In the genomic region with DNA sequence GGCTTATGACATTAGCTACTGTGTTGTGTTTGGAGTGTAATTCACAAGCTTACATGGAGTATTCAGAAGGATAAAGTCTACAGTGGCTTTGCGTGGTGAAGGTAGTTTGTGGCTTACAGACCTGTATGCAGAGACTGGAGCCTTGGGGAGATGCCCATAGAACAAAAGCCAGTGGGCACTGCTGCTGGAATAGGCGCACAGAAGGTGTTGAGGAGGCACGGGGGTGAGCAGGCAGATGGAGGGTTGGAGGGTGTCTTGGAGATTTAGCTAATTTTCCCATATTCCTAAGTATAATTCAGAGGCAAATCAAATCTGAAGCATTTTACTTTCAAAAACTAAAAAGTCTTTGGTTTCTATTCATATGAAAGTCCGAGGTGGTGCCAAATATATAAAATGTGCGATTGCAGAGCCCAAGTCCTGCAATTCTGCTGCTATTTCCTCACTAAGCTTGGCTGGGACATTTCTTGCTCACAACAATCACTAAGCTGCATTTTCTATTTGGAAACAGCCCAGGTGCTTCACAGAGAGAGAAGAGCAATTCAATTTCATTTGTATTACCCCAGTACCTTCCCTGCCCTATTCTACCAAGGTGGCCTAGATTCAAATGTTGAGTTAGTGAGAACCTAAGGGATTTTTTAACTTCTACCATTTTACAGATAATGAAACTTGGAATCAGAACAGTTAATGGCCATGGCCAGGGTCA, we compare ENCODE assay signal across 26 cellular contexts.
"Had no signal": no experiment of that assay in that cellular context is flagged by ENCODE, and none has a peak within 500 bp of the region (broad histone marks: within the 10 kb centered on the region; RNA-seq: fewer than 3 reads in every experiment).

No MANE protein-coding gene starts in this region.

- H3K9me3 Mint-ChIP-seq: activated B cell treated with CpG ODN at 0.5 μM for 24 hours; activated naive CD4-positive, alpha-beta T cell treated with anti-CD3 and anti-CD28 coated beads, Interleukin-2, amount 50 U/mL, for 72 hours; effector memory CD8-positive, alpha-beta T cell had no signal

- H3K27ac Mint-ChIP-seq: activated B cell treated with CpG ODN at 0.5 μM for 24 hours; activated CD4-positive, alpha-beta T cell treated with anti-CD3 and anti-CD28 coated beads for 36 hours; activated CD8-positive, alpha-beta memory T cell treated with anti-CD3 and anti-CD28 coated beads, Interleukin-2, amount 10 ng/mL, durations not matched to agents 7 days and 5 days; activated CD8-positive, alpha-beta T cell treated with anti-CD3 and anti-CD28 coated beads, Interleukin-2, amount 10 ng/mL, durations not matched to agents 7 days and 5 days; activated naive CD4-positive, alpha-beta T cell treated with anti-CD3 and anti-CD28 coated beads, Interleukin-2, amount 50 U/mL, for 72 hours; effector memory CD8-positive, alpha-beta T cell; naive B cell; nephron progenitor cell had no signal

- H3K36me3 Mint-ChIP-seq: activated CD8-positive, alpha-beta memory T cell treated with anti-CD3 and anti-CD28 coated beads, Interleukin-2, amount 10 ng/mL, durations not matched to agents 7 days and 5 days; activated naive CD4-positive, alpha-beta T cell treated with anti-CD3 and anti-CD28 coated beads, Interleukin-2, amount 50 U/mL, for 72 hours; naive B cell had no signal

- H3K27me3 ChIP-seq: breast epithelium, colonic mucosa, right lobe of liver, uterus had no signal

- H3K4me1 Mint-ChIP-seq: activated B cell treated with CpG ODN at 0.5 μM for 24 hours; activated CD4-positive, alpha-beta T cell treated with anti-CD3 and anti-CD28 coated beads for 36 hours; activated CD8-positive, alpha-beta memory T cell treated with anti-CD3 and anti-CD28 coated beads, Interleukin-2, amount 10 ng/mL, durations not matched to agents 7 days and 5 days; naive B cell had no signal

- ATAC-seq: activated CD4-positive, alpha-beta T cell treated with anti-CD3 and anti-CD28 coated beads for 36 hours; activated CD8-positive, alpha-beta memory T cell treated with anti-CD3 and anti-CD28 coated beads, Interleukin-2, amount 10 ng/mL, durations not matched to agents 7 days and 5 days; activated CD8-positive, alpha-beta T cell treated with anti-CD3 and anti-CD28 coated beads, Interleukin-2, amount 10 ng/mL, durations not matched to agents 7 days and 5 days; activated naive CD4-positive, alpha-beta T cell treated with anti-CD3 and anti-CD28 coated beads, Interleukin-2, amount 50 U/mL, for 72 hours; effector memory CD8-positive, alpha-beta T cell; gastroesophageal sphincter; left colon; right lobe of liver; stimulated activated naive CD8-positive, alpha-beta T cell treated with anti-CD3 and anti-CD28 coated beads, Interleukin-15, Interleukin-2, amounts not matched to agents 100 U/mL and 50 U/mL, for 24 hours had no signal

- H3K36me3 ChIP-seq: breast epithelium, colonic mucosa, gastroesophageal sphincter, right lobe of liver, thoracic aorta, uterus had no signal

- H3K9ac ChIP-seq: parathyroid adenoma had no signal

- H3K27ac ChIP-seq: breast epithelium, colonic mucosa, gastroesophageal sphincter, parathyroid adenoma, right lobe of liver, thoracic aorta, uterus had no signal

- H2AFZ ChIP-seq: parathyroid adenoma had no signal

- FAIRE-seq: kidney had no signal

- H3K4me1 ChIP-seq: breast epithelium, colonic mucosa, gastroesophageal sphincter, parathyroid adenoma, right lobe of liver, uterus had no signal

- H3K79me2 ChIP-seq: parathyroid adenoma had no signal

- H3K4me3 ChIP-seq: breast epithelium, colonic mucosa, gastroesophageal sphincter, right lobe of liver, thoracic aorta, uterus had no signal

- H3K9me3 ChIP-seq: breast epithelium, colonic mucosa, gastroesophageal sphincter, right lobe of liver, thoracic aorta, uterus had no signal

- H3K4me3 Mint-ChIP-seq: activated B cell treated with CpG ODN at 0.5 μM for 24 hours; activated CD4-positive, alpha-beta T cell treated with anti-CD3 and anti-CD28 coated beads for 36 hours; activated CD8-positive, alpha-beta memory T cell treated with anti-CD3 and anti-CD28 coated beads, Interleukin-2, amount 10 ng/mL, durations not matched to agents 7 days and 5 days; activated CD8-positive, alpha-beta T cell treated with anti-CD3 and anti-CD28 coated beads, Interleukin-2, amount 10 ng/mL, durations not matched to agents 7 days and 5 days; effector memory CD8-positive, alpha-beta T cell; naive B cell; nephron progenitor cell had no signal

- DNase-seq: activated B cell treated with CpG ODN at 0.5 μM for 24 hours; activated CD4-positive, alpha-beta T cell treated with anti-CD3 and anti-CD28 coated beads for 36 hours; activated CD8-positive, alpha-beta memory T cell treated with anti-CD3 and anti-CD28 coated beads, Interleukin-2, amount 10 ng/mL, durations not matched to agents 7 days and 5 days; activated CD8-positive, alpha-beta T cell treated with anti-CD3 and anti-CD28 coated beads, Interleukin-2, amount 10 ng/mL, durations not matched to agents 7 days and 5 days; activated naive CD4-positive, alpha-beta T cell; activated T-cell treated with anti-CD3 and anti-CD28 coated beads, Interleukin-2, amount 50 U/mL, for 48 hours; central memory CD4-positive, alpha-beta T cell; colonic mucosa; effector memory CD8-positive, alpha-beta T cell; erythroblast; head of caudate nucleus; kidney; left colon; mammary epithelial cell; naive B cell; nephron progenitor cell; right lobe of liver; stimulated activated CD4-positive, alpha-beta T cell treated with anti-CD3 and anti-CD28 coated beads, Interleukin-4, amount 100 ng/mL, for 1 hour; stimulated activated naive CD8-positive, alpha-beta T cell treated with anti-CD3 and anti-CD28 coated beads, Interleukin-15, Interleukin-2, amounts not matched to agents 100 U/mL and 50 U/mL, for 24 hours; trophoblast cell; uterus had no signal
